Comparison of ENCODE assay signal across 8 cellular contexts in genomic region chr19:2477141-2477710, GRCh38. TPM values are rescaled to one million over a fixed set of nuclear protein-coding genes. Genes with fewer than 3 reads are reported as not detected.
DNase-seq lines count a peak whose midpoint lies in the region; ATAC-seq, FAIRE-seq and TF ChIP-seq lines count a peak whose summit lies in the region.

No MANE protein-coding gene starts in this region.

- no TSS peak for BruUV-seq in HCT116 (replicated peaks; lab: Mats Ljungman, UMichigan)

- peak overlapping the region; percentile 99 for H3K4me3 Mint-ChIP-seq in natural killer cell treated with Interleukin-12 subunit alpha and Interleukin-12 subunit beta and Interleukin-15 and Interleukin-18, amount 100 ng/mL, for 72 hours

- peak overlapping the region; percentile 78; the same call in 1 of the 2 replicates for H3K27ac ChIP-seq in HCT116 (ENCODE audit: low read depth, low read length)

- RAD21 ChIA-PET in HCT116 (lab: Charles Lee; ENCODE audit: low non-redundant PET in 1 of 2, low total read pairs in 2 of 2, uncharacterized antibody in 2 of 2, unreplicated experiment in 2 of 2): interaction anchor here (1.2 to 2.4 kb wide), 6 partner anchors 48 to 134 kb away, joined by 3 to 11 read pairs (median 10); no protein-coding TSS in a partner anchor

- peak overlapping the region; percentile 93 for H3K9ac ChIP-seq in HCT116 (ENCODE audit: low read length)

- no peaks in the 10 kb centered on the region for H3K9me3 ChIP-seq in HCT116 (ENCODE audit: control insufficient read depth in 1 of 2, insufficient read depth in 1 of 2, low read depth in 1 of 2, low read length in 2 of 2)

- peaks cover 14% of the 10 kb centered on the region; the same call in 1 of the 2 replicates for H4K20me1 ChIP-seq in HCT116 (ENCODE audit: insufficient read depth)

- H3K4me3 ChIP-seq in HCT116 (replicated peaks in 1 of 2; ENCODE audit: low read depth in 1 of 2, low read length in 2 of 2): peak overlapping the region; percentile 96 to 99

- DNase-seq in HCT116 (ENCODE audit: low read depth, low spot score) (no peak), RCC 7860 (ENCODE audit: low spot score) (no peak), NCI-H2171 (lab: John Stamatoyannopoulos, UW) (no peak), NCI-H524 (lab: John Stamatoyannopoulos, UW) (no peak)
- peak; percentile 32 for DNase-seq in activated CD4-positive, alpha-beta T cell treated with anti-CD3 and anti-CD28 coated beads, Interleukin-2, amount 50 U/mL, for 1 hour
- no peak for DNase-seq in natural killer cell treated with Interleukin-12 subunit alpha and Interleukin-12 subunit beta and Interleukin-15 and Interleukin-18, amount 100 ng/mL, for 72 hours (ENCODE audit: low spot score)

- no peaks in the 10 kb centered on the region for H3K9me3 Mint-ChIP-seq in natural killer cell treated with Interleukin-12 subunit alpha and Interleukin-12 subunit beta and Interleukin-15 and Interleukin-18, amount 100 ng/mL, for 72 hours

- H3K79me2 ChIP-seq in HCT116 (ENCODE audit: insufficient read depth, low read length): peaks cover 24% of the 10 kb centered on the region

- H3K27ac Mint-ChIP-seq in natural killer cell treated with Interleukin-12 subunit alpha and Interleukin-12 subunit beta and Interleukin-15 and Interleukin-18, amount 100 ng/mL, for 72 hours: peak overlapping the region; percentile 90 to 99

- intact Hi-C loops in HCT116 (cut with micrococcal nuclease): no loop called here

- peak overlapping the region; percentile 98 for H3K4me2 ChIP-seq in HCT116 (ENCODE audit: low read length)

- ATAC-seq in HCT116 (no peak), esophagus mucosa (peak; percentile 34), HG03135 (IDR thresholded peaks at IDR 0.05; ENCODE audit: unreplicated experiment) (no peak)
- ATAC-seq in natural killer cell treated with Interleukin-12 subunit alpha and Interleukin-12 subunit beta and Interleukin-15 and Interleukin-18, amount 100 ng/mL, for 72 hours: peak in 1 of 2 donors; percentile 0

- no peak for TF ChIP-seq RAD21 in HCT116 (IDR thresholded peaks at IDR 0.05; ENCODE audit: low read depth)

- TF ChIP-seq CTCF in HCT116 (IDR thresholded peaks at IDR 0.05 in 2 of 3, conservative IDR thresholded peaks at IDR 0.05 in 1 of 3; ENCODE audit: borderline replicate concordance in 1 of 3, insufficient read depth in 1 of 3, low read depth in 2 of 3, low read length in 2 of 3): no peak

- POLR2A ChIA-PET in HCT116 (lab: Charles Lee): interaction anchor here (0.6 to 4.0 kb wide), 20 partner anchors 14 to 142 kb away, joined by 3 to 91 read pairs (median 16); no protein-coding TSS in a partner anchor

- no peak for FAIRE-seq in RCC 7860 (lab: Jason Lieb, UNC)

- no peaks in the 10 kb centered on the region for H3K9me2 ChIP-seq in HCT116 (ENCODE audit: insufficient read depth)

- no peak overlapping the region for H2AFZ ChIP-seq in HCT116 (ENCODE audit: low read depth, low read length, poor library complexity, severe bottlenecking)

- CTCF ChIA-PET in HCT116 (lab: Charles Lee): interaction anchor here (1.8 to 3.0 kb wide), 3 partner anchors 102 to 137 kb away, joined by 8 to 24 read pairs (median 23); no protein-coding TSS in a partner anchor

- H3K27me3 ChIP-seq in HCT116 (ENCODE audit: insufficient read depth, low read length): no peaks in the 10 kb centered on the region

- no peaks in the 10 kb centered on the region for H3K27me3 Mint-ChIP-seq in natural killer cell treated with Interleukin-12 subunit alpha and Interleukin-12 subunit beta and Interleukin-15 and Interleukin-18, amount 100 ng/mL, for 72 hours

- no peak for TF ChIP-seq POLR2A in HCT116 (IDR thresholded peaks at IDR 0.05; ENCODE audit: borderline replicate concordance, extremely low read depth, insufficient read depth, insufficient read length)

- H3K4me1 Mint-ChIP-seq in natural killer cell treated with Interleukin-12 subunit alpha and Interleukin-12 subunit beta and Interleukin-15 and Interleukin-18, amount 100 ng/mL, for 72 hours (ENCODE audit: low read depth in 2 of 2): peaks cover 10 to 38% of the 10 kb centered on the region in 2 donors

- peaks cover 2 to 20% of the 10 kb centered on the region in 2 experiments; a peak in 1 of 4 replicates for H3K36me3 ChIP-seq in HCT116 (ENCODE audit: control insufficient read depth in 1 of 2, insufficient read depth in 2 of 2, low read length in 2 of 2)

- H3K36me3 Mint-ChIP-seq in natural killer cell treated with Interleukin-12 subunit alpha and Interleukin-12 subunit beta and Interleukin-15 and Interleukin-18, amount 100 ng/mL, for 72 hours: peaks cover 28% of the 10 kb centered on the region

- peaks cover 18 to 42% of the 10 kb centered on the region in 2 experiments for H3K4me1 ChIP-seq in HCT116 (ENCODE audit: control insufficient read depth in 1 of 2, insufficient read depth in 2 of 2, low read length in 2 of 2)

TF ChIP-seq in HCT116, 20 proteins besides CTCF, POLR2A, EP300 and RAD21:
- TF ChIP-seq SIN3A (IDR thresholded peaks at IDR 0.05; ENCODE audit: low read depth) (0 out of 2 replicates have a peak, but pooled peaks have one; percentile 20), ELF1 (IDR thresholded peaks at IDR 0.05; ENCODE audit: borderline replicate concordance, low read depth) (no peak), CBX3 (IDR thresholded peaks at IDR 0.05; ENCODE audit: low read depth) (no peak)

RNA-seq across cellular contexts. Expression of gene GADD45B, which starts 1.3 kb away (rescaled TPM):
- 37.9 TPM for total RNA-seq in HCT116 (2021; ENCODE audit: unreplicated experiment)
- 40.1 and 61.8 TPM in 2 replicates for polyA plus RNA-seq in HCT116 (2012)
- 26.3 TPM for total RNA-seq in esophagus mucosa
- 100 to 1,000 TPM; 233 to 784 TPM for total RNA-seq in natural killer cell treated with Interleukin-12 subunit alpha and Interleukin-12 subunit beta and Interleukin-15 and Interleukin-18, amount 100 ng/mL, for 72 hours

RNA-seq across cellular contexts. Expression of gene LMNB2, which starts 20.5 kb away (rescaled TPM):
- total RNA-seq in HCT116 (2021; ENCODE audit: unreplicated experiment) (228 TPM), esophagus mucosa (50.4 TPM)
- polyA plus RNA-seq in HCT116 (2012): 166 and 204 TPM in 2 replicates
- total RNA-seq in natural killer cell treated with Interleukin-12 subunit alpha and Interleukin-12 subunit beta and Interleukin-15 and Interleukin-18, amount 100 ng/mL, for 72 hours: 100 to 1,000 TPM in 1 of 2 donors, 10 to 100 TPM in 1; 74.9 to 165 TPM

RNA-seq across cellular contexts. Expression of gene TIMM13, which starts 49.8 kb away (rescaled TPM):
- total RNA-seq in HCT116 (2021; ENCODE audit: unreplicated experiment) (151 TPM), esophagus mucosa (106 TPM)
- 77.6 and 78.7 TPM in 2 replicates for polyA plus RNA-seq in HCT116 (2012)
- total RNA-seq in natural killer cell treated with Interleukin-12 subunit alpha and Interleukin-12 subunit beta and Interleukin-15 and Interleukin-18, amount 100 ng/mL, for 72 hours: 100 to 1,000 TPM in 1 of 2 donors, 10 to 100 TPM in 1; 80.1 to 124 TPM
